In the genomic region with DNA sequence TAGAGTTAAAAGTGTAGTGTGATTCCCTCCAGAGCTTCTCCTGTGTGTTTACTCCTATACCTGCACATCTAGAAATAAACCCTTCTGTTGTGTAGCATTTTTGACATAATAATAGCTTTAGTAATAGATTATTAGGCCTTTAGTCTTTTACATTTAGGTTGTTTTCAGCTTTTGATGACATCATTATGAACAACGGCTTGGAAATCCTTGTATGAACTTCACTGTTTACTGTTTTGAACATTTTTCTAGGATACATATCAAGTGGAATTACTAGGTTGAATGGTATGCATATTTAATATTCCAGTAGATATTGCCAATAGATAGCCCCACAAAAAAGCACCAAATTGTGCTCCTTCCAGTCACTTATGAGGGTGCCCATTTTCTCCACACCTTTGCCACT, we compare ENCODE assay signal across 19 cellular contexts.
DNase-seq lines count a peak whose midpoint lies in the region; ATAC-seq and TF ChIP-seq lines count a peak whose summit lies in the region.
"Had no signal": no experiment of that assay in that cellular context is flagged by ENCODE, and none has a peak within 500 bp of the region (broad histone marks: within the 10 kb centered on the region; RNA-seq: fewer than 3 reads in every experiment).

No MANE protein-coding gene starts in this region.

- peak; percentile 38; the same call in 1 of the 3 replicates for ATAC-seq in RWPE2 (ENCODE audit: low read depth)
- ATAC-seq in naive thymus-derived CD8-positive, alpha-beta T cell: no peak
- ATAC-seq in activated T-helper 17 cell treated with anti-CD3 and anti-CD28 coated beads, Interleukin-2, amount 50 U/mL, for 72 hours (replicated peaks): no peak

- no peak overlapping the region for H3K27ac Mint-ChIP-seq in naive thymus-derived CD8-positive, alpha-beta T cell
- H3K27ac Mint-ChIP-seq in activated T-helper 17 cell treated with anti-CD3 and anti-CD28 coated beads, Interleukin-2, amount 50 U/mL, for 72 hours: no peak overlapping the region
- H3K27ac Mint-ChIP-seq: B cell had no signal

- H3K79me2 ChIP-seq in GM23248 (ENCODE audit: insufficient read depth): no peaks in the 10 kb centered on the region

- H3K9me3 Mint-ChIP-seq in naive thymus-derived CD8-positive, alpha-beta T cell: no peaks in the 10 kb centered on the region
- H3K9me3 Mint-ChIP-seq in activated T-helper 17 cell treated with anti-CD3 and anti-CD28 coated beads, Interleukin-2, amount 50 U/mL, for 72 hours: no peaks in the 10 kb centered on the region

- no peaks in the 10 kb centered on the region for H3K9me2 ChIP-seq in GM23248 (ENCODE audit: insufficient read depth)

- no peak overlapping the region for H3K4me3 Mint-ChIP-seq in naive thymus-derived CD8-positive, alpha-beta T cell
- no peak overlapping the region for H3K4me3 Mint-ChIP-seq in activated T-helper 17 cell treated with anti-CD3 and anti-CD28 coated beads, Interleukin-2, amount 50 U/mL, for 72 hours
- H3K4me3 Mint-ChIP-seq: B cell had no signal

- 10 to 17% methylated on average over 1 of the region's 1 CpG for WGBS in GM23248 (ENCODE audit: low coverage in 1 of 2, low lambda C conversion rate in 2 of 2, missing lambda C conversion rate in 2 of 2), 2 experiments

- H3K36me3 ChIP-seq in GM23248 (ENCODE audit: low read depth): no peaks in the 10 kb centered on the region
- no peaks in the 10 kb centered on the region for H3K36me3 ChIP-seq in RWPE2 (ENCODE audit: low read depth)
- no peaks in the 10 kb centered on the region for H3K36me3 ChIP-seq in neutrophil

- H3K36me3 Mint-ChIP-seq in naive thymus-derived CD8-positive, alpha-beta T cell: peaks cover 7 to 16% (median 14%) of the 10 kb centered on the region in 3 donors
- H3K36me3 Mint-ChIP-seq in activated T-helper 17 cell treated with anti-CD3 and anti-CD28 coated beads, Interleukin-2, amount 50 U/mL, for 72 hours (ENCODE audit: low read depth): no peaks in the 10 kb centered on the region

- H4K20me1 ChIP-seq in GM23248 (ENCODE audit: insufficient read depth): no peaks in the 10 kb centered on the region

- TF ChIP-seq CTCF in RWPE2 (IDR thresholded peaks at IDR 0.05; ENCODE audit: poor library complexity, severe bottlenecking) (no peak), neutrophil (IDR thresholded peaks at IDR 0.05) (no peak)

- in situ Hi-C loops in GM23248 (cut with MboI): no loop called here

- H3K9me3 ChIP-seq in GM23248 (ENCODE audit: low read depth) (no peaks in the 10 kb centered on the region), RWPE2 (ENCODE audit: severe bottlenecking) (no peaks in the 10 kb centered on the region), neutrophil (no peaks in the 10 kb centered on the region)

- H3K9ac ChIP-seq in GM23248: no peak overlapping the region

- H3K4me3 ChIP-seq in GM23248 (no peak overlapping the region), RWPE2 (ENCODE audit: severe bottlenecking) (no peak overlapping the region), neutrophil (ENCODE audit: low read depth in 1 of 2, low read length in 1 of 2) (no peak overlapping the region)
- H3K4me3 ChIP-seq: SK-N-MC had no signal

- peaks cover 7 to 28% (median 21%) of the 10 kb centered on the region in 4 donors for H3K4me1 Mint-ChIP-seq in naive thymus-derived CD8-positive, alpha-beta T cell
- H3K4me1 Mint-ChIP-seq in activated T-helper 17 cell treated with anti-CD3 and anti-CD28 coated beads, Interleukin-2, amount 50 U/mL, for 72 hours: no peaks in the 10 kb centered on the region

- H3K27me3 ChIP-seq in GM23248 (replicated peaks; ENCODE audit: insufficient read depth) (no peaks in the 10 kb centered on the region), RWPE2 (ENCODE audit: insufficient read depth, poor library complexity, severe bottlenecking) (no peaks in the 10 kb centered on the region), neutrophil (no peaks in the 10 kb centered on the region)

- DNase-seq in GM23248 (peak; percentile 51), RWPE2 (ENCODE audit: low spot score) (no peak), fibroblast of gingiva (ENCODE audit: low read depth) (peak; percentile 21), OCI-M2 (lab: John Stamatoyannopoulos, UW; ENCODE audit: unreplicated experiment) (no peak)
- no peak for DNase-seq in naive thymus-derived CD8-positive, alpha-beta T cell
- DNase-seq: COR-L47, DMS 273 treated with DMSO at 0.1 percent for 48 hours, DND-41, GDM1, MM.1S, NCI-H1092 treated with DMSO at 0.1 percent for 48 hours, NCI-H146, NCI-H2081 treated with DMSO at 0.1 percent for 48 hours, Right ventricle myocardium superior, T-helper 1 cell had no signal

- peak overlapping the region; percentile 2 for H3K4me2 ChIP-seq in GM23248 (ENCODE audit: unreplicated experiment)

- H3K27me3 Mint-ChIP-seq in naive thymus-derived CD8-positive, alpha-beta T cell: no peaks in the 10 kb centered on the region
- no peaks in the 10 kb centered on the region for H3K27me3 Mint-ChIP-seq in activated T-helper 17 cell treated with anti-CD3 and anti-CD28 coated beads, Interleukin-2, amount 50 U/mL, for 72 hours
- H3K27me3 Mint-ChIP-seq: B cell had no signal

- H3K27ac ChIP-seq in GM23248 (no peak overlapping the region; the same call in 1 of the 2 replicates), RWPE2 (ENCODE audit: poor library complexity, severe bottlenecking) (no peak overlapping the region), neutrophil (peak overlapping the region; percentile 25)
- H3K27ac ChIP-seq: SK-N-MC had no signal

- H3K4me1 ChIP-seq in GM23248 (ENCODE audit: insufficient read depth) (peaks cover 9% of the 10 kb centered on the region; the same call in 1 of the 2 replicates), RWPE2 (ENCODE audit: insufficient read depth, poor library complexity, severe bottlenecking) (peaks cover 6% of the 10 kb centered on the region), neutrophil (ENCODE audit: control insufficient read depth in 1 of 2, insufficient read depth in 1 of 2, low read depth in 1 of 2, low read length in 1 of 2) (no peaks in the 10 kb centered on the region)

- no peak overlapping the region for H2AFZ ChIP-seq in GM23248

- POLR2A ChIA-PET in naive thymus-derived CD8-positive, alpha-beta T cell (lab: Charles Lee): no interaction called here

- no peaks in the 10 kb centered on the region for H3F3A ChIP-seq in GM23248 (ENCODE audit: insufficient read depth)

Comparison
In these comparisons a context has a peak if more than half of its experiments do, and no peak if none do; other contexts are left out.
1. DNase-seq: peak in GM23248 (single experiment) and fibroblast of gingiva (single experiment); none in RWPE2 (single experiment), naive thymus-derived CD8-positive, alpha-beta T cell (0 of 10) and OCI-M2 (single experiment).